In genomic region chr1:51729824-51730284, GRCh38 we compare ENCODE assay signal across 8 cellular contexts.
DNase-seq lines count a peak whose midpoint lies in the region; ATAC-seq and TF ChIP-seq lines count a peak whose summit lies in the region.

No MANE protein-coding gene starts in this region.

- H3K4me1 Mint-ChIP-seq in activated naive CD8-positive, alpha-beta T cell (ENCODE audit: low read depth) = peaks cover 54% of the 10 kb centered on the region

- H3K4me3 Mint-ChIP-seq in activated naive CD8-positive, alpha-beta T cell = peak overlapping the region; percentile 91

- DNase-seq in EH (ENCODE audit: low read depth) = peak; percentile 49
- DNase-seq in iPS DF 6.9 (ENCODE audit: low read depth, low spot score) = no peak
- no peak for DNase-seq in smooth muscle cell (lab: John Stamatoyannopoulos, UW; ENCODE audit: unreplicated experiment)
- no peak for DNase-seq in stimulated activated CD4-positive, alpha-beta T cell treated with anti-CD3 and anti-CD28 coated beads, Interleukin-4, amount 100 ng/mL, for 4 hours
- no peak for DNase-seq in NCI-H2196 treated with DMSO at 0.1 percent for 48 hours (lab: John Stamatoyannopoulos, UW; ENCODE audit: unreplicated experiment)

- no peaks in the 10 kb centered on the region for H3K36me3 Mint-ChIP-seq in activated naive CD8-positive, alpha-beta T cell

- H3K4me1 ChIP-seq in HUES64 (ENCODE audit: insufficient read depth, low read length) (peaks cover 27% of the 10 kb centered on the region), iPS DF 6.9 (ENCODE audit: control insufficient read depth, insufficient read depth, low read length) (no peaks in the 10 kb centered on the region), smooth muscle cell (ENCODE audit: low read depth) (peaks cover 27% of the 10 kb centered on the region)

- no peaks in the 10 kb centered on the region for H3K9me3 Mint-ChIP-seq in activated naive CD8-positive, alpha-beta T cell (ENCODE audit: low read depth)

- peak; percentile 11 for ATAC-seq in GM21367 (IDR thresholded peaks at IDR 0.05; ENCODE audit: unreplicated experiment)

- peak overlapping the region; percentile 97 for H3K4me2 ChIP-seq in smooth muscle cell

- H3K27me3 ChIP-seq in HUES64 (ENCODE audit: insufficient read depth, low read length) (no peaks in the 10 kb centered on the region), iPS DF 6.9 (ENCODE audit: control insufficient read depth, insufficient read depth, low read length) (no peaks in the 10 kb centered on the region), smooth muscle cell (ENCODE audit: low read depth) (no peaks in the 10 kb centered on the region)

- H3K4me3 ChIP-seq in HUES64 (ENCODE audit: low read length) (peak overlapping the region; percentile 95), iPS DF 6.9 (ENCODE audit: low read length) (peak overlapping the region; percentile 87), smooth muscle cell (peak overlapping the region; percentile 83)

- peaks cover 44% of the 10 kb centered on the region for H4K20me1 ChIP-seq in smooth muscle cell (ENCODE audit: low read depth)

- H3K27me3 Mint-ChIP-seq in activated naive CD8-positive, alpha-beta T cell = no peaks in the 10 kb centered on the region

- 0% methylated on average over 28 of the region's 28 CpGs for WGBS in HUES64
- WGBS in iPS DF 6.9 (ENCODE audit: insufficient coverage, insufficient read length) = no CpG with 5 or more reads among the region's 28 CpGs
- under 1% methylated on average over 27 of the region's 28 CpGs for WGBS in smooth muscle cell (ENCODE audit: low lambda C conversion rate)

- peak overlapping the region; percentile 84 for H2AFZ ChIP-seq in smooth muscle cell (ENCODE audit: low read depth)

- H3K36me3 ChIP-seq in HUES64 (ENCODE audit: insufficient read depth, low read length) (no peaks in the 10 kb centered on the region), iPS DF 6.9 (ENCODE audit: control insufficient read depth, insufficient read depth, low read length) (no peaks in the 10 kb centered on the region), smooth muscle cell (ENCODE audit: low read depth) (no peaks in the 10 kb centered on the region)

- H3K79me2 ChIP-seq in smooth muscle cell (ENCODE audit: low read depth) = peaks cover 50% of the 10 kb centered on the region

- H3K9me3 ChIP-seq in HUES64 (ENCODE audit: insufficient read depth, low read depth, low read length) (no peaks in the 10 kb centered on the region), iPS DF 6.9 (ENCODE audit: control insufficient read depth, insufficient read depth, low read length) (no peaks in the 10 kb centered on the region), smooth muscle cell (replicated peaks; ENCODE audit: low read depth) (no peaks in the 10 kb centered on the region)

- H3F3A ChIP-seq in smooth muscle cell (ENCODE audit: low read depth) = peaks cover 4% of the 10 kb centered on the region

- peak overlapping the region; percentile 85 for H3K9ac ChIP-seq in HUES64 (ENCODE audit: low read depth, low read length)
- H3K9ac ChIP-seq in smooth muscle cell (ENCODE audit: low read depth) = peak overlapping the region; percentile 81

- TF ChIP-seq CTCF in smooth muscle cell (IDR thresholded peaks at IDR 0.05; ENCODE audit: borderline replicate concordance, insufficient read depth, poor library complexity, severe bottlenecking) = no peak

- H3K27ac Mint-ChIP-seq in activated naive CD8-positive, alpha-beta T cell = peak overlapping the region; percentile 90

- H3K27ac ChIP-seq in HUES64 (ENCODE audit: low read depth, low read length) (peak overlapping the region; percentile 56), iPS DF 6.9 (ENCODE audit: low read length) (no peak overlapping the region), smooth muscle cell (ENCODE audit: low read depth) (peak overlapping the region; percentile 59)
